ENCODE assay signal across 10 cellular contexts in genomic region chr19:17948967-17949930, GRCh38. TPM values are rescaled to one million over a fixed set of nuclear protein-coding genes. Genes with fewer than 3 reads are reported as not detected.
DNase-seq lines count a peak whose midpoint lies in the region; ATAC-seq and FAIRE-seq lines count a peak whose summit lies in the region.
"Had no signal": no experiment of that assay in that cellular context is flagged by ENCODE, and none has a peak within 500 bp of the region (broad histone marks: within the 10 kb centered on the region; RNA-seq: fewer than 3 reads in every experiment).

No MANE protein-coding gene starts in this region.

- H3K36me3 Mint-ChIP-seq in activated CD4-positive, alpha-beta T cell treated with anti-CD3 and anti-CD28 coated beads, Interleukin-2, amount 10 ng/mL, durations not matched to agents 24 days and 14 days (ENCODE audit: low read depth), result peaks cover 3% of the 10 kb centered on the region

- DNase-seq in activated CD4-positive, alpha-beta T cell treated with anti-CD3 and anti-CD28 coated beads, Interleukin-2, amount 10 ng/mL, durations not matched to agents 24 days and 14 days, result peak; percentile 71
- DNase-seq in activated CD4-positive, alpha-beta T cell treated with anti-CD3 and anti-CD28 coated beads for 4 hours, result no peak
- DNase-seq in NCI-H82 treated with DMSO at 0.1 percent for 48 hours (lab: John Stamatoyannopoulos, UW; ENCODE audit: unreplicated experiment) (peak; percentile 91), RCC 7860 (ENCODE audit: low spot score) (no peak), amniotic stem cell (lab: John Stamatoyannopoulos, UW) (no peak)
- peak; percentile 9 for DNase-seq in effector CD8-positive, alpha-beta T cell (lab: John Stamatoyannopoulos, UW)
- DNase-seq in stimulated activated CD8-positive, alpha-beta memory T cell treated with anti-CD3 and anti-CD28 coated beads, Interleukin-4, amount 100 ng/mL, for 48 hours, result peak; percentile 47
- DNase-seq: small intestine had no signal

- no peak for ATAC-seq in activated CD4-positive, CD25-positive, alpha-beta regulatory T cell treated with anti-CD3 and anti-CD28 coated beads, Interleukin-2, amount 50 U/mL, for 24 hours

- H3K4me1 Mint-ChIP-seq in activated CD4-positive, alpha-beta T cell treated with anti-CD3 and anti-CD28 coated beads, Interleukin-2, amount 10 ng/mL, durations not matched to agents 24 days and 14 days, result peaks cover 37% of the 10 kb centered on the region

- peak overlapping the region; percentile 74 for H3K27ac Mint-ChIP-seq in activated CD4-positive, alpha-beta T cell treated with anti-CD3 and anti-CD28 coated beads, Interleukin-2, amount 10 ng/mL, durations not matched to agents 24 days and 14 days

- peak overlapping the region; percentile 72 for H3K4me3 Mint-ChIP-seq in activated CD4-positive, alpha-beta T cell treated with anti-CD3 and anti-CD28 coated beads, Interleukin-2, amount 10 ng/mL, durations not matched to agents 24 days and 14 days

- H3K27me3 Mint-ChIP-seq in activated CD4-positive, alpha-beta T cell treated with anti-CD3 and anti-CD28 coated beads, Interleukin-2, amount 10 ng/mL, durations not matched to agents 24 days and 14 days, result peaks cover 44% of the 10 kb centered on the region

- no peak for FAIRE-seq in RCC 7860 (lab: Jason Lieb, UNC)
- FAIRE-seq: small intestine, TTC549 had no signal

- intact Hi-C loops in activated CD4-positive, alpha-beta T cell treated with anti-CD3 and anti-CD28 coated beads, Interleukin-2, amount 10 ng/mL, durations not matched to agents 24 days and 14 days (cut with micrococcal nuclease), result loop anchor here (2.0 kb wide), 2 partner anchors 16 to 204 kb away; partner anchors contain the start of genes CCDC124 and PIK3R2

- H3K9me3 Mint-ChIP-seq in activated CD4-positive, alpha-beta T cell treated with anti-CD3 and anti-CD28 coated beads, Interleukin-2, amount 10 ng/mL, durations not matched to agents 24 days and 14 days, result no peaks in the 10 kb centered on the region

RNA-seq across cellular contexts. Expression of gene CCDC124, which starts 16.4 kb away (rescaled TPM):
- total RNA-seq in activated CD4-positive, alpha-beta T cell treated with anti-CD3 and anti-CD28 coated beads, Interleukin-2, amount 10 ng/mL, durations not matched to agents 24 days and 14 days, result 126 and 136 TPM in 2 replicates

RNA-seq across cellular contexts. Expression of gene KCNN1, which starts 17.7 kb away (rescaled TPM):
- 0.62 TPM in 1 of 2 replicates, not detected in the other for total RNA-seq in activated CD4-positive, alpha-beta T cell treated with anti-CD3 and anti-CD28 coated beads, Interleukin-2, amount 10 ng/mL, durations not matched to agents 24 days and 14 days

RNA-seq across cellular contexts. Expression of gene ARRDC2, which starts 58.7 kb away (rescaled TPM):
- 41.3 and 41.7 TPM in 2 replicates for total RNA-seq in activated CD4-positive, alpha-beta T cell treated with anti-CD3 and anti-CD28 coated beads, Interleukin-2, amount 10 ng/mL, durations not matched to agents 24 days and 14 days

Comparison
In these comparisons a context has a peak if more than half of its experiments do, and no peak if none do; other contexts are left out.
1. DNase-seq: peak in activated CD4-positive, alpha-beta T cell treated with anti-CD3 and anti-CD28 coated beads, Interleukin-2, amount 10 ng/mL, durations not matched to agents 24 days and 14 days (single experiment), NCI-H82 treated with DMSO at 0.1 percent for 48 hours (single experiment), effector CD8-positive, alpha-beta T cell (single experiment) and stimulated activated CD8-positive, alpha-beta memory T cell treated with anti-CD3 and anti-CD28 coated beads, Interleukin-4, amount 100 ng/mL, for 48 hours (single experiment); none in activated CD4-positive, alpha-beta T cell treated with anti-CD3 and anti-CD28 coated beads for 4 hours (0 of 2), RCC 7860 (single experiment) and amniotic stem cell (single experiment).